21 cellular contexts compared by ENCODE assay signal in the genomic region with DNA sequence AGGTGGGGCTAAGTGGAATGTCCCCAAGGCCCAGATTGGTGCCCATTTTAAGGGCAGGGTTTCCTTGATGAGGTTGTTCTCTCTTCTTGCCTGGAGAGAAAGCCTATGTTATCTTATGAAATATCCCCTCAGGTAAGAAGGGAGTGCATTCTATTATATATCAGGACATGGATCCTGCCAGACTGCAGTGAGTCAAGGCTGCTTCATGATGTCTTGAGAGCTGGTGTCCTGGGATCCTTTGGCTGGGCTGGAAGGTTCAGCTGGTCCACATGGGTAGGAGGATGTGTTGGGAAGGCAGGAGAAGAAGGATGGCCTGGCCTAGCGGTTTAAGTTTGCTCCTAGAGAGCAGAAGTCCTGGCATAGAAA.
"Had no signal": no experiment of that assay in that cellular context is flagged by ENCODE, and none has a peak within 500 bp of the region (broad histone marks: within the 10 kb centered on the region; RNA-seq: fewer than 3 reads in every experiment).

No MANE protein-coding gene starts in this region.

- H2AFZ ChIP-seq: neural progenitor cell had no signal

- H3K9me3 Mint-ChIP-seq: activated CD4-positive, alpha-beta T cell treated with anti-CD3 and anti-CD28 coated beads, Interleukin-2, amount 10 ng/mL, durations not matched to agents 24 days and 14 days; activated CD8-positive, alpha-beta T cell treated with anti-CD3 and anti-CD28 coated beads for 36 hours; activated naive CD8-positive, alpha-beta T cell treated with anti-CD3 and anti-CD28 coated beads, Interleukin-2, amount 50 U/mL, for 24 hours; neural progenitor cell had no signal

- DNase-seq: activated CD4-positive, alpha-beta T cell treated with anti-CD3 and anti-CD28 coated beads, Interleukin-2, amount 10 ng/mL, durations not matched to agents 24 days and 14 days; activated CD8-positive, alpha-beta memory T cell treated with anti-CD3 and anti-CD28 coated beads, Interleukin-2, amount 10 ng/mL, durations not matched to agents 7 days and 5 days; activated CD8-positive, alpha-beta T cell treated with anti-CD3 and anti-CD28 coated beads for 36 hours; activated effector memory CD4-positive, alpha-beta T cell treated with anti-CD3 and anti-CD28 coated beads, Interleukin-2, amount 50 U/mL, for 16 hours; activated naive CD4-positive, alpha-beta T cell treated with anti-CD3 and anti-CD28 coated beads, Interleukin-2, amount 50 U/mL, for 16 hours; activated naive CD8-positive, alpha-beta T cell treated with anti-CD3 and anti-CD28 coated beads, Interleukin-2, amount 50 U/mL, for 24 hours; activated T-cell treated with anti-CD3 and anti-CD28 coated beads for 4 hours; caudate nucleus; effector memory CD4-positive, alpha-beta T cell; heart left ventricle; islet precursor cell; left colon; mesenchymal stem cell; spleen; stimulated activated CD4-positive, alpha-beta T cell treated with anti-CD3 and anti-CD28 coated beads, Interleukin-4, amount 100 ng/mL, for 1 hour; stimulated activated naive CD4-positive, alpha-beta T cell; SW 1271; T-helper 17 cell had no signal

- H3K9me3 ChIP-seq: heart left ventricle, prostate gland, spleen had no signal

- H3K27me3 ChIP-seq: heart left ventricle, neural progenitor cell, spleen had no signal

- H3K4me3 ChIP-seq: heart left ventricle, neural progenitor cell, prostate gland, spleen had no signal

- H3K4me1 Mint-ChIP-seq: activated CD4-positive, alpha-beta T cell treated with anti-CD3 and anti-CD28 coated beads, Interleukin-2, amount 10 ng/mL, durations not matched to agents 24 days and 14 days; activated CD8-positive, alpha-beta memory T cell treated with anti-CD3 and anti-CD28 coated beads, Interleukin-2, amount 10 ng/mL, durations not matched to agents 7 days and 5 days; activated naive CD8-positive, alpha-beta T cell treated with anti-CD3 and anti-CD28 coated beads, Interleukin-2, amount 50 U/mL, for 24 hours; neural progenitor cell; T-helper 17 cell had no signal

- H3K4me1 ChIP-seq: prostate gland, spleen had no signal

- H3K27ac Mint-ChIP-seq: activated CD4-positive, alpha-beta T cell treated with anti-CD3 and anti-CD28 coated beads, Interleukin-2, amount 10 ng/mL, durations not matched to agents 24 days and 14 days; activated CD8-positive, alpha-beta memory T cell treated with anti-CD3 and anti-CD28 coated beads, Interleukin-2, amount 10 ng/mL, durations not matched to agents 7 days and 5 days; activated CD8-positive, alpha-beta T cell treated with anti-CD3 and anti-CD28 coated beads for 36 hours; activated naive CD8-positive, alpha-beta T cell treated with anti-CD3 and anti-CD28 coated beads, Interleukin-2, amount 50 U/mL, for 24 hours; neural progenitor cell; T-helper 17 cell had no signal

- H3K36me3 Mint-ChIP-seq: activated CD8-positive, alpha-beta memory T cell treated with anti-CD3 and anti-CD28 coated beads, Interleukin-2, amount 10 ng/mL, durations not matched to agents 7 days and 5 days; neural progenitor cell had no signal

- H3K27me3 Mint-ChIP-seq: activated naive CD8-positive, alpha-beta T cell treated with anti-CD3 and anti-CD28 coated beads, Interleukin-2, amount 50 U/mL, for 24 hours had no signal

- H3K36me3 ChIP-seq: heart left ventricle, neural progenitor cell, prostate gland, spleen had no signal

- H3K4me2 ChIP-seq: neural progenitor cell had no signal

- H3K27ac ChIP-seq: heart left ventricle, neural progenitor cell, spleen had no signal

- H3K9ac ChIP-seq: neural progenitor cell had no signal

- H3K4me3 Mint-ChIP-seq: activated CD4-positive, alpha-beta T cell treated with anti-CD3 and anti-CD28 coated beads, Interleukin-2, amount 10 ng/mL, durations not matched to agents 24 days and 14 days; activated CD8-positive, alpha-beta memory T cell treated with anti-CD3 and anti-CD28 coated beads, Interleukin-2, amount 10 ng/mL, durations not matched to agents 7 days and 5 days; activated CD8-positive, alpha-beta T cell treated with anti-CD3 and anti-CD28 coated beads for 36 hours; activated naive CD8-positive, alpha-beta T cell treated with anti-CD3 and anti-CD28 coated beads, Interleukin-2, amount 50 U/mL, for 24 hours; neural progenitor cell; T-helper 17 cell had no signal

- ATAC-seq: activated CD4-positive, CD25-positive, alpha-beta regulatory T cell treated with anti-CD3 and anti-CD28 coated beads, Interleukin-2, amount 50 U/mL, for 24 hours; activated CD8-positive, alpha-beta memory T cell treated with anti-CD3 and anti-CD28 coated beads, Interleukin-2, amount 10 ng/mL, durations not matched to agents 7 days and 5 days; activated CD8-positive, alpha-beta T cell treated with anti-CD3 and anti-CD28 coated beads for 36 hours; activated naive CD8-positive, alpha-beta T cell treated with anti-CD3 and anti-CD28 coated beads, Interleukin-2, amount 50 U/mL, for 24 hours; left colon; T-helper 17 cell had no signal
